Comparison of ENCODE assay signal across 34 cellular contexts in the genomic region with DNA sequence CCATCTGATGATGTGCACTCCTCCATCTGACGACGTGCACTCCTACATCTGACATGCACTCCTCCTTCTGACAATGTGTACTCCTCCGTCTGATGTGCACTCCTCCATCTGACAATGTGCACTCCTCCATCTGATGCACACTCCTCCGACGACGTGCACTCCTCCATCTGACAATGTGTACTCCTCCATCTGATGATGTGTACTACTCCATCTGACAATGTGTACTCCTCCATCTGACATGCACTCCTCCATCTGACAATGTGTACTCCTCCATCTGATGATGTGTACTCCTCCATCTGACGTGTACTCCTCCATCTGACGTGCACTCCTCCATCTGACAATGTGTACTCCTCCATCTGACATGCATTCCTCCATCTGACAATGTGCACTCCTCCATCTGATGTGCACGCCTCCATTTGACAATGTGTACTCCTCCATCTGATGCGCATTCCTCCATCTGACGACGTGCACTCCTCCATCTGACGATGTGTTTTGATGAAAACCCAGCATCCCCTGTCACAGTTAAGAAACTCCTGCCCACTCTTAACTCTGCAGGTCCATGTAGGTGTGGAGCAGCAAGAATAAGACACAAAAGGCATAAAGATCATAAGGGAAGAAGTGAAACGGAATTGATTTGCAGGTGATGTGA. TPM values are rescaled to one million over a fixed set of nuclear protein-coding genes. Genes with fewer than 3 reads are reported as not detected.
"Had no signal": no experiment of that assay in that cellular context is flagged by ENCODE, and none has a peak within 500 bp of the region (broad histone marks: within the 10 kb centered on the region; RNA-seq: fewer than 3 reads in every experiment).

No MANE protein-coding gene starts in this region.

- FAIRE-seq: astrocyte, endometrium, endothelial cell of umbilical vein, TTC549 had no signal

- H3K36me3 Mint-ChIP-seq: activated naive CD8-positive, alpha-beta T cell; WTC11 had no signal

- H3K27ac ChIP-seq: colonic mucosa, epithelial cell of prostate, esophagus squamous epithelium, gastroesophageal sphincter, VCaP had no signal

- H3K4me3 Mint-ChIP-seq: activated CD4-positive, alpha-beta memory T cell treated with anti-CD3 and anti-CD28 coated beads, Interleukin-2, amount 10 ng/mL, durations not matched to agents 7 days and 5 days; activated CD4-positive, alpha-beta T cell treated with anti-CD3 and anti-CD28 coated beads, Interleukin-2, amount 10 ng/mL, durations not matched to agents 7 days and 5 days; activated naive CD8-positive, alpha-beta T cell; activated T-helper 1 cell treated with anti-CD3 and anti-CD28 coated beads, Interleukin-12 subunit alpha, Interleukin-12 subunit beta, Interleukin-2, Interleukin-4 antibody, amounts not matched to agents 30 ng/mL and 10 ng/mL and 1 ng/mL, durations not matched to agents 14 hours and 24 hours and 36 hours; WTC11 had no signal

- H3K36me3 ChIP-seq: colonic mucosa, esophagus squamous epithelium, gastroesophageal sphincter had no signal

- H3K9me3 ChIP-seq: colonic mucosa, esophagus squamous epithelium, gastroesophageal sphincter had no signal

- H3K9me3 Mint-ChIP-seq: activated CD4-positive, alpha-beta memory T cell treated with anti-CD3 and anti-CD28 coated beads, Interleukin-2, amount 10 ng/mL, durations not matched to agents 7 days and 5 days; activated CD4-positive, alpha-beta T cell treated with anti-CD3 and anti-CD28 coated beads, Interleukin-2, amount 10 ng/mL, durations not matched to agents 7 days and 5 days had no signal

- H3K27me3 Mint-ChIP-seq: activated CD4-positive, alpha-beta T cell treated with anti-CD3 and anti-CD28 coated beads, Interleukin-2, amount 10 ng/mL, durations not matched to agents 7 days and 5 days; activated naive CD8-positive, alpha-beta T cell had no signal

- H3K27ac Mint-ChIP-seq: activated CD4-positive, alpha-beta memory T cell treated with anti-CD3 and anti-CD28 coated beads, Interleukin-2, amount 10 ng/mL, durations not matched to agents 7 days and 5 days; activated CD4-positive, alpha-beta T cell treated with anti-CD3 and anti-CD28 coated beads, Interleukin-2, amount 10 ng/mL, durations not matched to agents 7 days and 5 days; activated naive CD8-positive, alpha-beta T cell; activated T-helper 1 cell treated with anti-CD3 and anti-CD28 coated beads, Interleukin-12 subunit alpha, Interleukin-12 subunit beta, Interleukin-2, Interleukin-4 antibody, amounts not matched to agents 30 ng/mL and 10 ng/mL and 1 ng/mL, durations not matched to agents 14 hours and 24 hours and 36 hours; activated T-helper 2 cell treated with anti-CD3 and anti-CD28 coated beads, Interferon-gamma antibody, Interleukin-2, Interleukin-4, amounts not matched to agents 10 μg/mL and 5 μg/mL and 100 μg/mL, durations not matched to agents 14 hours and 24 hours and 36 hours; WTC11 had no signal

- H3K4me3 ChIP-seq: colonic mucosa, esophagus squamous epithelium, gastroesophageal sphincter had no signal

- H3K4me1 Mint-ChIP-seq: WTC11 had no signal

- DNase-seq: activated CD4-positive, alpha-beta memory T cell treated with anti-CD3 and anti-CD28 coated beads, Interleukin-2, amount 10 ng/mL, durations not matched to agents 7 days and 5 days; activated CD4-positive, alpha-beta T cell treated with anti-CD3 and anti-CD28 coated beads for 1 hour; activated CD4-positive, alpha-beta T cell treated with anti-CD3 and anti-CD28 coated beads for 4 hours; activated CD4-positive, alpha-beta T cell treated with anti-CD3 and anti-CD28 coated beads, Interleukin-2, amount 10 ng/mL, durations not matched to agents 7 days and 5 days; activated CD4-positive, alpha-beta T cell treated with anti-CD3 and anti-CD28 coated beads, Interleukin-2, amount 50 U/mL, for 4 hours; activated gamma-delta T cell treated with Interleukin-2 at 50 U/mL for 16 hours; activated naive CD4-positive, alpha-beta T cell treated with anti-CD3 and anti-CD28 coated beads, Interleukin-2, amount 50 U/mL, for 16 hours; activated naive CD4-positive, alpha-beta T cell treated with Interleukin-2 at 50 U/mL for 16 hours; activated T-cell treated with anti-CD3 and anti-CD28 coated beads, Interleukin-2, amount 50 U/mL, for 48 hours; amniotic stem cell; anterior cingulate cortex; colonic mucosa; effector CD8-positive, alpha-beta T cell; esophagus squamous epithelium; foreskin melanocyte; T-helper 2 cell had no signal

- ATAC-seq: gastroesophageal sphincter, WTC11 had no signal

- H3K4me1 ChIP-seq: colonic mucosa, gastroesophageal sphincter had no signal

RNA-seq across cellular contexts. Expression of a gene that starts 9.7 kb away (rescaled TPM):
- total RNA-seq: activated CD4-positive, alpha-beta memory T cell treated with anti-CD3 and anti-CD28 coated beads, Interleukin-2, amount 10 ng/mL, durations not matched to agents 7 days and 5 days; activated CD4-positive, alpha-beta T cell treated with anti-CD3 and anti-CD28 coated beads, Interleukin-2, amount 10 ng/mL, durations not matched to agents 7 days and 5 days; activated T-helper 1 cell treated with anti-CD3 and anti-CD28 coated beads, Interleukin-12 subunit alpha, Interleukin-12 subunit beta, Interleukin-2, Interleukin-4 antibody, amounts not matched to agents 30 ng/mL and 10 ng/mL and 1 ng/mL, durations not matched to agents 14 hours and 24 hours and 36 hours; activated T-helper 2 cell treated with anti-CD3 and anti-CD28 coated beads, Interferon-gamma antibody, Interleukin-2, Interleukin-4, amounts not matched to agents 10 μg/mL and 5 μg/mL and 100 μg/mL, durations not matched to agents 14 hours and 24 hours and 36 hours; astrocyte; dermis microvascular lymphatic vessel endothelial cell; esophagus squamous epithelium; fibroblast of villous mesenchyme; gastroesophageal sphincter; glomerular endothelial cell; T-helper 1 cell treated with Interleukin-12 subunit alpha and Interleukin-12 subunit beta and Interleukin-4 antibody, amounts not matched to agents 30 ng/mL and 1 ng/mL, for 36 hours had no signal
- polyA plus RNA-seq: esophagus, fibroblast of lung had no signal

RNA-seq across cellular contexts. Expression of a gene that starts 35.8 kb away (rescaled TPM):
- total RNA-seq: activated CD4-positive, alpha-beta memory T cell treated with anti-CD3 and anti-CD28 coated beads, Interleukin-2, amount 10 ng/mL, durations not matched to agents 7 days and 5 days; activated CD4-positive, alpha-beta T cell treated with anti-CD3 and anti-CD28 coated beads, Interleukin-2, amount 10 ng/mL, durations not matched to agents 7 days and 5 days; activated T-helper 1 cell treated with anti-CD3 and anti-CD28 coated beads, Interleukin-12 subunit alpha, Interleukin-12 subunit beta, Interleukin-2, Interleukin-4 antibody, amounts not matched to agents 30 ng/mL and 10 ng/mL and 1 ng/mL, durations not matched to agents 14 hours and 24 hours and 36 hours; activated T-helper 2 cell treated with anti-CD3 and anti-CD28 coated beads, Interferon-gamma antibody, Interleukin-2, Interleukin-4, amounts not matched to agents 10 μg/mL and 5 μg/mL and 100 μg/mL, durations not matched to agents 14 hours and 24 hours and 36 hours; astrocyte; colonic mucosa; dermis microvascular lymphatic vessel endothelial cell; endothelial cell of umbilical vein; esophagus squamous epithelium; fibroblast of lung; fibroblast of villous mesenchyme; gastroesophageal sphincter; glomerular endothelial cell; T-helper 1 cell treated with Interleukin-12 subunit alpha and Interleukin-12 subunit beta and Interleukin-4 antibody, amounts not matched to agents 30 ng/mL and 1 ng/mL, for 36 hours; WTC11 had no signal
- polyA plus RNA-seq: adipose tissue, endothelial cell of umbilical vein, esophagus, fibroblast of lung had no signal
